In the genomic region with DNA sequence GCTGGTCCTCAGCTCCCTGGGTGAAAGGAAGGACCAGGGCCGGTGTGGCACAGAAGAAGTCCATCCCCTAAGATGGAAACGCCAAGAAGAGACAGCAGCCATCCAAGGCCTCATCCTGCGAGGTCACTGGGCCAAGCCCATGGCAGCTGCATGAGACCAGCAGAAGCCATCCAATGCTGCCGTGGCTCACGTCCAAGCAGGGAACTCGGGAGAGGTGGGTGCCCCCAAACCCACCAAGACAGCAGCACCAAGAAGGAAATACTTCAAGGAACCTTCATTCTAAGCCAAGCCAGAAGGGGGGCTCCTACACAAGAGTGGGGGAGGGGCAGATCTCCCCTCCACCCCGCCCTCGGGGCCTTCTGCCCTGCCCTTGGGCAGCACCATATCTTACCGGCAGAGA, we compare ENCODE assay signal across 35 cellular contexts.
"Had no signal": no experiment of that assay in that cellular context is flagged by ENCODE, and none has a peak within 500 bp of the region (broad histone marks: within the 10 kb centered on the region; RNA-seq: fewer than 3 reads in every experiment).

No MANE protein-coding gene starts in this region.

- ATAC-seq: activated CD4-positive, CD25-positive, alpha-beta regulatory T cell treated with anti-CD3 and anti-CD28 coated beads, Interleukin-2, amount 50 U/mL, for 24 hours; activated CD8-positive, alpha-beta T cell treated with anti-CD3 and anti-CD28 coated beads for 36 hours; activated naive CD8-positive, alpha-beta T cell treated with anti-CD3 and anti-CD28 coated beads, Interleukin-2, amount 50 U/mL, for 24 hours; activated T-helper 17 cell treated with anti-CD3 and anti-CD28 coated beads, Interleukin-2, amount 50 U/mL, for 72 hours; effector memory CD8-positive, alpha-beta T cell; foreskin keratinocyte; gastrocnemius medialis; T-helper 17 cell had no signal

- H3K9me3 ChIP-seq: adrenal gland, breast epithelium, esophagus muscularis mucosa, gastrocnemius medialis, heart right ventricle had no signal

- H3K27ac Mint-ChIP-seq: activated B cell treated with CpG ODN at 0.5 μM for 24 hours; activated CD8-positive, alpha-beta T cell treated with anti-CD3 and anti-CD28 coated beads for 36 hours; activated naive CD4-positive, alpha-beta T cell treated with anti-CD3 and anti-CD28 coated beads, Interleukin-2, amount 50 U/mL, for 24 hours; activated naive CD8-positive, alpha-beta T cell treated with anti-CD3 and anti-CD28 coated beads for 36 hours; activated naive CD8-positive, alpha-beta T cell treated with anti-CD3 and anti-CD28 coated beads, Interleukin-2, amount 50 U/mL, for 24 hours; activated T-cell treated with anti-CD3 and anti-CD28 coated beads, Interleukin-2, amount 50 U/mL, for 24 hours; activated T-helper 17 cell treated with anti-CD3 and anti-CD28 coated beads, Interleukin-2, amount 50 U/mL, for 72 hours; effector memory CD8-positive, alpha-beta T cell; T-helper 17 cell; T-helper 2 cell treated with Interferon-gamma antibody and Interleukin-4, amounts not matched to agents 5 μg/mL and 100 μg/mL, for 36 hours had no signal

- DNase-seq: activated B cell treated with CpG ODN at 0.5 μM for 24 hours; activated CD4-positive, alpha-beta T cell treated with anti-CD3 and anti-CD28 coated beads for 48 hours; activated CD4-positive, alpha-beta T cell treated with anti-CD3 and anti-CD28 coated beads, Interleukin-2, amount 50 U/mL, for 1 hour; activated CD4-positive, alpha-beta T cell treated with anti-CD3 and anti-CD28 coated beads, Interleukin-2, amount 50 U/mL, for 48 hours; activated CD8-positive, alpha-beta memory T cell treated with anti-CD3 and anti-CD28 coated beads for 24 hours; activated CD8-positive, alpha-beta T cell treated with anti-CD3 and anti-CD28 coated beads for 36 hours; activated gamma-delta T cell; activated naive CD4-positive, alpha-beta T cell; activated naive CD8-positive, alpha-beta T cell treated with anti-CD3 and anti-CD28 coated beads for 36 hours; activated naive CD8-positive, alpha-beta T cell treated with anti-CD3 and anti-CD28 coated beads, Interleukin-2, amount 50 U/mL, for 24 hours; activated T-cell treated with anti-CD3 and anti-CD28 coated beads, Interleukin-2, amount 50 U/mL, for 24 hours; adrenal gland; amygdala; cortex of kidney; dermis blood vessel endothelial cell; effector CD4-positive, alpha-beta T cell; effector memory CD8-positive, alpha-beta T cell; erythroblast; foreskin keratinocyte; gastrocnemius medialis; heart right ventricle; SW 1271; T-helper 1 cell; T-helper 17 cell; T1000; WERI-Rb-1 had no signal

- H3K4me3 ChIP-seq: adrenal gland, breast epithelium, cardiac muscle cell, esophagus muscularis mucosa, gastrocnemius medialis, heart right ventricle had no signal

- H3K4me1 ChIP-seq: adrenal gland, breast epithelium, esophagus muscularis mucosa, foreskin keratinocyte, gastrocnemius medialis, heart right ventricle had no signal

- H3K36me3 ChIP-seq: adrenal gland, breast epithelium, cardiac muscle cell had no signal

- H3K27me3 Mint-ChIP-seq: activated B cell treated with CpG ODN at 0.5 μM for 24 hours; activated CD8-positive, alpha-beta T cell treated with anti-CD3 and anti-CD28 coated beads for 36 hours; activated naive CD4-positive, alpha-beta T cell treated with anti-CD3 and anti-CD28 coated beads, Interleukin-2, amount 50 U/mL, for 24 hours; activated naive CD8-positive, alpha-beta T cell treated with anti-CD3 and anti-CD28 coated beads for 36 hours; activated naive CD8-positive, alpha-beta T cell treated with anti-CD3 and anti-CD28 coated beads, Interleukin-2, amount 50 U/mL, for 24 hours; activated T-cell treated with anti-CD3 and anti-CD28 coated beads, Interleukin-2, amount 50 U/mL, for 24 hours; activated T-helper 17 cell treated with anti-CD3 and anti-CD28 coated beads, Interleukin-2, amount 50 U/mL, for 72 hours; brain; central memory CD8-positive, alpha-beta T cell; effector memory CD8-positive, alpha-beta T cell; T-helper 17 cell had no signal

- H3K4me1 Mint-ChIP-seq: activated naive CD4-positive, alpha-beta T cell treated with anti-CD3 and anti-CD28 coated beads, Interleukin-2, amount 50 U/mL, for 24 hours; activated naive CD8-positive, alpha-beta T cell treated with anti-CD3 and anti-CD28 coated beads for 36 hours; activated naive CD8-positive, alpha-beta T cell treated with anti-CD3 and anti-CD28 coated beads, Interleukin-2, amount 50 U/mL, for 24 hours; brain; central memory CD8-positive, alpha-beta T cell had no signal

- H3K9me3 Mint-ChIP-seq: activated B cell treated with CpG ODN at 0.5 μM for 24 hours; activated CD8-positive, alpha-beta T cell treated with anti-CD3 and anti-CD28 coated beads for 36 hours; activated naive CD4-positive, alpha-beta T cell treated with anti-CD3 and anti-CD28 coated beads, Interleukin-2, amount 50 U/mL, for 24 hours; activated naive CD8-positive, alpha-beta T cell treated with anti-CD3 and anti-CD28 coated beads for 36 hours; activated naive CD8-positive, alpha-beta T cell treated with anti-CD3 and anti-CD28 coated beads, Interleukin-2, amount 50 U/mL, for 24 hours; activated T-cell treated with anti-CD3 and anti-CD28 coated beads, Interleukin-2, amount 50 U/mL, for 24 hours; activated T-helper 17 cell treated with anti-CD3 and anti-CD28 coated beads, Interleukin-2, amount 50 U/mL, for 72 hours; brain; central memory CD8-positive, alpha-beta T cell; effector memory CD8-positive, alpha-beta T cell; T-helper 2 cell treated with Interferon-gamma antibody and Interleukin-4, amounts not matched to agents 5 μg/mL and 100 μg/mL, for 36 hours had no signal

- H3K4me3 Mint-ChIP-seq: activated B cell treated with CpG ODN at 0.5 μM for 24 hours; activated CD8-positive, alpha-beta T cell treated with anti-CD3 and anti-CD28 coated beads for 36 hours; activated naive CD4-positive, alpha-beta T cell treated with anti-CD3 and anti-CD28 coated beads, Interleukin-2, amount 50 U/mL, for 24 hours; activated naive CD8-positive, alpha-beta T cell treated with anti-CD3 and anti-CD28 coated beads for 36 hours; activated naive CD8-positive, alpha-beta T cell treated with anti-CD3 and anti-CD28 coated beads, Interleukin-2, amount 50 U/mL, for 24 hours; activated T-cell treated with anti-CD3 and anti-CD28 coated beads, Interleukin-2, amount 50 U/mL, for 24 hours; activated T-helper 17 cell treated with anti-CD3 and anti-CD28 coated beads, Interleukin-2, amount 50 U/mL, for 72 hours; brain; central memory CD8-positive, alpha-beta T cell; effector memory CD8-positive, alpha-beta T cell; T-helper 17 cell; T-helper 2 cell treated with Interferon-gamma antibody and Interleukin-4, amounts not matched to agents 5 μg/mL and 100 μg/mL, for 36 hours had no signal

- H3K27me3 ChIP-seq: adrenal gland, breast epithelium, cardiac muscle cell, esophagus muscularis mucosa, foreskin keratinocyte, gastrocnemius medialis, heart right ventricle had no signal

- H3K27ac ChIP-seq: adrenal gland, breast epithelium, cardiac muscle cell, esophagus muscularis mucosa, foreskin keratinocyte, gastrocnemius medialis, heart right ventricle, WERI-Rb-1 had no signal
